Comparison of ENCODE assay signal across 8 cellular contexts in the genomic region with DNA sequence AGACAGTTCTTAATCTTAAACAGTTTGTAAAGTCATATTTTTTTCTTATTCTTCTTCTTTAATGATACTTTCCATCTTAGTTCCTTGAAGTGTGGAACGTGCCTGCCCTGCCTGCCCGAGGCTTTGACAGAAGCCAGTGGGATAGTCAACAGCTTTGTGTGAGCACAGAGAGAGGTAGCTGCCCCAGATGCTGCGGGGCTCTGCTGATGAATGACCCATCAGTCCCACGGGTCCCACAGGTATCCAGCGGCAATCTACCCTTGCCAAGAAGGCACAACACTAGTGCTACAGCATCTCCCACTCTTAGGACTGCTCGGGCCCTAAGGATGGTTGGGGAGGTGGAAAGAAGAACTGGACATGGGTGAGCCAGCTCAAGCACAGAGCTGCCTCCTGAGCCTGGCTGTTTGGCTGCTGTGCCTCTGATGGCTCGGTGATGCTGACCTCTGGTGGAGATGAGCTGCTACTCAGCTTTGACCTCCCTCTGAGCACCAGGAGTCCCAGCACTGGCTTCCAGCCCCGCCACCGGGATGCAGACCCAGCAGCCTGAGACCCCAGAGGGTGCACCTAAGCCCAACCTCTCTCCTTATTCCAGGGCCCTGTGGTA.
DNase-seq lines count a peak whose midpoint lies in the region; ATAC-seq and TF ChIP-seq lines count a peak whose summit lies in the region.

No MANE protein-coding gene starts in this region.

- DNase-seq in COLO829 (ENCODE audit: low spot score) (peak; percentile 67), NOMO-1 treated with dmso at 0.1 percent for 144 hours (lab: John Stamatoyannopoulos, UW; ENCODE audit: unreplicated experiment) (peak; percentile 41), astrocyte of the spinal cord (ENCODE audit: low read depth, low spot score) (peak; percentile 54), iPS-NIHi11 (ENCODE audit: low spot score) (peak; percentile 75), activated gamma-delta T cell treated with Interleukin-2 at 50 U/mL for 16 hours (no peak)
- DNase-seq in stimulated activated CD4-positive, alpha-beta T cell treated with anti-CD3 and anti-CD28 coated beads, Interleukin-4, amount 100 ng/mL, for 1 hour = peak; percentile 13

- in situ Hi-C loops in astrocyte of the spinal cord (cut with HindIII; ENCODE audit: low sequenced_read_pairs) = no loop called here

- ATAC-seq in GM18909 (IDR thresholded peaks at IDR 0.05; ENCODE audit: poor library complexity, unreplicated experiment) = peak; percentile 70
- ATAC-seq in HG03432 (IDR thresholded peaks at IDR 0.05; ENCODE audit: unreplicated experiment) = peak; percentile 83

- peak; percentile 70 for TF ChIP-seq CTCF in astrocyte of the spinal cord (IDR thresholded peaks at IDR 0.05; ENCODE audit: low read depth, low read length)

- no peak overlapping the region for H3K4me3 ChIP-seq in astrocyte of the spinal cord (ENCODE audit: low read depth, low read length)
